Comparison of ENCODE assay signal across 8 cellular contexts in the genomic region with DNA sequence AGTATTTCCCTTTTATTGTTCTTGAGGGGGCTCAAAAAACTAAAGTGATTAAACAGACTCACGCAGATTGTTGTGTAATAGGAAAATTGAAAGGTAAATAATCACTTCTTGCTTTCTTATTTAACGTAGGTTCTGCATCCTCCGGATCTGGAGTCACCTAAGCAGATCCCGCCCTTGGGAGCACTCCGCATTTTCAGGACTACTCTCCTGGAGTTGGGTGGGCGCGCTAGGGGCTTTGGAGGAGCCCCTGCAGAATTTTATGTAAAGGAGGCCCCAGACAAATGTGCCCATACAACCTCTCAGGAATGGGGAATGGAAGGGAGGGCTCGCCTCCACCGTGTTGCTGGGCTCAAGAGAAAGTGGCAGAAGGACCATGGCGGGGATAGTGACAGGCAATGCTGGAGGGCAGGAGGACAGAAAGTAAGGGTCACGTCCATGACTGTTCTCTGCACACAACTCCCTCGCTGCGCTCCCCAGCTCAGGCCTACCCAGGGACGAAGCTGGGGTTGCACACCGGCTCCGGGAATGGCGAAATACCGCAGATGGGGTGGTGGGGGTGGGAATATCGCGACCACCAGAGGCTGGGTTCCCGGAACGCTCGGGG. TPM values are rescaled to one million over a fixed set of nuclear protein-coding genes. Genes with fewer than 3 reads are reported as not detected.
DNase-seq lines count a peak whose midpoint lies in the region; ATAC-seq and TF ChIP-seq lines count a peak whose summit lies in the region.

No MANE protein-coding gene starts in this region.

- H3K36me3 ChIP-seq in fibroblast of lung (ENCODE audit: control insufficient read depth, insufficient read depth, low read length), result no peaks in the 10 kb centered on the region
- H3K36me3 ChIP-seq in vagina, result no peaks in the 10 kb centered on the region

- H3K4me3 ChIP-seq in fibroblast of lung (replicated peaks in 1 of 4; ENCODE audit: control extremely low read depth in 1 of 4, insufficient read depth in 1 of 4, low read depth in 3 of 4, low read length in 4 of 4) (peak overlapping the region in 3 of 4 experiments; percentile 19 to 44 (median 31)), vagina (peak overlapping the region; percentile 30 to 52)

- H3K9me3 ChIP-seq in fibroblast of lung (ENCODE audit: control insufficient read depth, insufficient read depth, low read depth, low read length) (no peaks in the 10 kb centered on the region), vagina (no peaks in the 10 kb centered on the region)

- peak overlapping the region in 9 of 10 donors; percentile 61 to 80 (median 74) for H3K4me3 Mint-ChIP-seq in naive thymus-derived CD8-positive, alpha-beta T cell

- intact Hi-C loops in Right ventricle myocardium inferior (cut with DNase I), result loop anchor here (1.0 kb wide), 1 partner anchor 8 kb away; the partner anchor contains the start of gene MT2A
- intact Hi-C loops in cardiac septum (cut with DNase I), result no loop called here
- intact Hi-C loops in vagina (cut with DNase I), result no loop called here

- POLR2A ChIA-PET in naive thymus-derived CD8-positive, alpha-beta T cell (lab: Charles Lee), result interaction anchor here (0.6 to 1.8 kb wide), 7 partner anchors 8 to 81 kb away, joined by 3 to 7 read pairs (median 4); partner anchors contain the start of gene MT2A

- H2AFZ ChIP-seq in fibroblast of lung (ENCODE audit: low read length), result peak overlapping the region; percentile 85

- H3K9ac ChIP-seq in fibroblast of lung (ENCODE audit: insufficient read depth, low read length), result peak overlapping the region; percentile 36

- H3K79me2 ChIP-seq in fibroblast of lung (ENCODE audit: control insufficient read depth, insufficient read depth, low read length), result no peaks in the 10 kb centered on the region

- no peaks in the 10 kb centered on the region for H4K20me1 ChIP-seq in fibroblast of lung (ENCODE audit: control insufficient read depth, extremely low read depth, insufficient read depth, low read length)

- H3K27me3 Mint-ChIP-seq in naive thymus-derived CD8-positive, alpha-beta T cell, result peaks cover 0 to 12% (median 0%) of the 10 kb centered on the region in 5 donors

- TF ChIP-seq CTCF in fibroblast of lung (conservative IDR thresholded peaks at IDR 0.05 in 1 of 2, IDR thresholded peaks at IDR 0.05 in 1 of 2; ENCODE audit: low read depth in 1 of 2, low read length in 2 of 2), result no peak
- no peak for TF ChIP-seq CTCF in vagina (IDR thresholded peaks at IDR 0.05)

- H3K36me3 Mint-ChIP-seq in naive thymus-derived CD8-positive, alpha-beta T cell, result no peaks in the 10 kb centered on the region

- ATAC-seq in Right ventricle myocardium inferior, result peak; percentile 11
- ATAC-seq in naive thymus-derived CD8-positive, alpha-beta T cell, result peak in 1 of 2 donors; percentile 18

- H3K9me3 Mint-ChIP-seq in naive thymus-derived CD8-positive, alpha-beta T cell, result no peaks in the 10 kb centered on the region

- H3K4me1 Mint-ChIP-seq in naive thymus-derived CD8-positive, alpha-beta T cell, result peaks cover 5 to 20% (median 13%) of the 10 kb centered on the region in 4 donors

- H3K27ac Mint-ChIP-seq in naive thymus-derived CD8-positive, alpha-beta T cell, result peak overlapping the region in 3 of 10 donors; percentile 8 to 57 (median 38)

- no peaks in the 10 kb centered on the region for H3K27me3 ChIP-seq in fibroblast of lung (ENCODE audit: control insufficient read depth, insufficient read depth, low read length)
- H3K27me3 ChIP-seq in vagina, result no peaks in the 10 kb centered on the region

- TF ChIP-seq POLR2A in vagina (IDR thresholded peaks at IDR 0.05), result no peak

- peak overlapping the region; percentile 65 for H3K4me2 ChIP-seq in fibroblast of lung (ENCODE audit: extremely low read depth, insufficient read depth, low read length)

- H3K27ac ChIP-seq in fibroblast of lung (ENCODE audit: insufficient read depth, low read length), result peak overlapping the region; percentile 77
- peak overlapping the region; percentile 53 for H3K27ac ChIP-seq in vagina

- no peak for DNase-seq in Right ventricle myocardium inferior (ENCODE audit: missing footprints)
- DNase-seq in cardiac septum (ENCODE audit: low spot score), result no peak
- DNase-seq in fibroblast of lung (ENCODE audit: low read depth in 2 of 2), result no peak
- DNase-seq in naive thymus-derived CD8-positive, alpha-beta T cell, result no peak
- no peak for DNase-seq in vagina (ENCODE audit: extremely low spot score in 2 of 2)
- DNase-seq in NOMO-1 treated with dmso at 0.1 percent for 144 hours (lab: John Stamatoyannopoulos, UW; ENCODE audit: unreplicated experiment), result no peak
- DNase-seq in DMS79 treated with DMSO at 0.1 percent for 48 hours (lab: John Stamatoyannopoulos, UW), result no peak
- no peak for DNase-seq in SW480 (ENCODE audit: low spot score)

- peaks cover 19% of the 10 kb centered on the region for H3K4me1 ChIP-seq in fibroblast of lung (ENCODE audit: control insufficient read depth, extremely low read depth, insufficient read depth, low read length)
- H3K4me1 ChIP-seq in vagina, result peaks cover 19% of the 10 kb centered on the region

RNA-seq across cellular contexts. Expression of gene MT2A, which starts 8.3 kb away (rescaled TPM):
- 95.2 TPM for total RNA-seq in Right ventricle myocardium inferior
- total RNA-seq in cardiac septum, result 108 TPM
- 76.5 and 113 TPM in 2 replicates for total RNA-seq in fibroblast of lung
- polyA plus RNA-seq in fibroblast of lung, result 49.2 and 225 TPM in 2 replicates
- 1,082 and 3,263 TPM in 2 replicates for polyA plus RNA-seq in fibroblast of lung (2012)
- 122 and 423 TPM in 2 replicates for polyA minus RNA-seq in fibroblast of lung (ENCODE audit: low replicate concordance)
- 10 to 100 TPM; 32.3 to 39.0 TPM for total RNA-seq in naive thymus-derived CD8-positive, alpha-beta T cell
- 100 to 1,000 TPM; 248 to 303 (median 294) TPM for polyA plus RNA-seq in naive thymus-derived CD8-positive, alpha-beta T cell
- total RNA-seq in vagina, result 661 TPM

RNA-seq across cellular contexts. Expression of gene MT1E, which starts 8.9 kb away (rescaled TPM):
- total RNA-seq in Right ventricle myocardium inferior, result 136 TPM
- total RNA-seq in cardiac septum, result 36.1 TPM
- total RNA-seq in fibroblast of lung, result 251 and 390 TPM in 2 replicates
- polyA plus RNA-seq in fibroblast of lung, result 465 and 572 TPM in 2 replicates
- polyA plus RNA-seq in fibroblast of lung (2012), result 540 and 543 TPM in 2 replicates
- 165 and 234 TPM in 2 replicates for polyA minus RNA-seq in fibroblast of lung (ENCODE audit: low replicate concordance)
- 1 to 10 TPM; 1.3 to 1.6 TPM for total RNA-seq in naive thymus-derived CD8-positive, alpha-beta T cell
- 10 to 100 TPM in 2 of 3 donors, 1 to 10 TPM in 1; 7.1 to 21.9 (median 10.5) TPM for polyA plus RNA-seq in naive thymus-derived CD8-positive, alpha-beta T cell
- total RNA-seq in vagina, result 564 TPM

RNA-seq across cellular contexts. Expression of gene MT1M, which starts 15.7 kb away (rescaled TPM):
- 6.7 TPM for total RNA-seq in Right ventricle myocardium inferior
- 1.1 TPM for total RNA-seq in cardiac septum
- total RNA-seq in fibroblast of lung, result 18.5 and 58.8 TPM in 2 replicates
- 6.9 and 8.5 TPM in 2 replicates for polyA plus RNA-seq in fibroblast of lung
- 16.4 and 18.9 TPM in 2 replicates for polyA plus RNA-seq in fibroblast of lung (2012)
- polyA minus RNA-seq in fibroblast of lung (ENCODE audit: low replicate concordance), result 6.3 and 8.2 TPM in 2 replicates
- total RNA-seq in naive thymus-derived CD8-positive, alpha-beta T cell, result not detected
- polyA plus RNA-seq in naive thymus-derived CD8-positive, alpha-beta T cell, result not detected
- total RNA-seq in vagina, result 63.3 TPM

RNA-seq across cellular contexts. Expression of gene MT1A, which starts 21.8 kb away (rescaled TPM):
- 2.9 TPM for total RNA-seq in Right ventricle myocardium inferior
- 1.5 TPM for total RNA-seq in cardiac septum
- 2.3 and 5.3 TPM in 2 replicates for total RNA-seq in fibroblast of lung
- 2.9 and 4.8 TPM in 2 replicates for polyA plus RNA-seq in fibroblast of lung
- polyA plus RNA-seq in fibroblast of lung (2012), result 6.6 and 17.7 TPM in 2 replicates
- polyA minus RNA-seq in fibroblast of lung (ENCODE audit: low replicate concordance), result 14.7 and 17.9 TPM in 2 replicates
- total RNA-seq in naive thymus-derived CD8-positive, alpha-beta T cell, result not detected
- not detected for polyA plus RNA-seq in naive thymus-derived CD8-positive, alpha-beta T cell
- total RNA-seq in vagina, result 110 TPM

RNA-seq across cellular contexts. Expression of gene MT3, which starts 27.4 kb away (rescaled TPM):
- 5.9 TPM for total RNA-seq in Right ventricle myocardium inferior
- 3.0 TPM for total RNA-seq in cardiac septum
- total RNA-seq in fibroblast of lung, result not detected in 2 replicates
- not detected in 2 replicates for polyA plus RNA-seq in fibroblast of lung
- polyA plus RNA-seq in fibroblast of lung (2012), result not detected in 2 replicates
- not detected in 2 replicates for polyA minus RNA-seq in fibroblast of lung (ENCODE audit: low replicate concordance)
- 1 to 10 TPM; 1.8 to 3.1 TPM for total RNA-seq in naive thymus-derived CD8-positive, alpha-beta T cell
- polyA plus RNA-seq in naive thymus-derived CD8-positive, alpha-beta T cell, result 10 to 100 TPM in 2 of 3 donors, 1 to 10 TPM in 1; 8.6 to 19.9 (median 19.2) TPM
- 12.8 TPM for total RNA-seq in vagina

Comparison
In these comparisons a context has a peak if more than half of its experiments do, and no peak if none do; other contexts are left out.
1. RNA of gene MT1E, which starts 8.9 kb away (total RNA-seq): 564 TPM in vagina (single experiment), 251 to 390 TPM in fibroblast of lung, 136 TPM in Right ventricle myocardium inferior (single experiment) and 36.1 TPM in cardiac septum (single experiment); 1.3 to 1.6 TPM in naive thymus-derived CD8-positive, alpha-beta T cell; every median in the first group is over 10 times any median in the second.